In genomic region chr2:160375802-160376469, GRCh38 we compare ENCODE assay signal across 10 cellular contexts.
DNase-seq lines count a peak whose midpoint lies in the region; TF ChIP-seq lines count a peak whose summit lies in the region.
"Had no signal": no experiment of that assay in that cellular context is flagged by ENCODE, and none has a peak within 500 bp of the region (broad histone marks: within the 10 kb centered on the region; RNA-seq: fewer than 3 reads in every experiment).

No MANE protein-coding gene starts in this region.

- intact Hi-C loops in OCI-LY7 (cut with micrococcal nuclease; ENCODE audit: unreplicated experiment) = no loop called here
- intact Hi-C loops in esophagus muscularis mucosa (cut with DNase I) = no loop called here
- intact Hi-C loops in head of caudate nucleus (cut with DNase I) = no loop called here

- in situ Hi-C loops in ACHN (cut with HindIII; ENCODE audit: low pct_ligation_motif_present, low pct_unique_long_range_greater_than_20kb, low sequenced_read_pairs) = no loop called here

- peak overlapping the region; percentile 29 for H3K27ac ChIP-seq in OCI-LY7 (ENCODE audit: low read depth, low read length, poor library complexity, severe bottlenecking)
- H3K27ac ChIP-seq in esophagus muscularis mucosa (replicated peaks in 1 of 4) = peak overlapping the region; percentile 30 to 61 (median 52)
- peak overlapping the region; percentile 65 for H3K27ac ChIP-seq in neutrophil

- no peaks in the 10 kb centered on the region for H3K9me3 ChIP-seq in OCI-LY7 (ENCODE audit: low read length)
- no peaks in the 10 kb centered on the region for H3K9me3 ChIP-seq in esophagus muscularis mucosa
- no peaks in the 10 kb centered on the region for H3K9me3 ChIP-seq in neutrophil

- peak overlapping the region; percentile 65 for H3K4me2 ChIP-seq in OCI-LY7 (ENCODE audit: low read length)

- H3K79me2 ChIP-seq in OCI-LY7 (ENCODE audit: insufficient read depth, low read depth, low read length) = no peaks in the 10 kb centered on the region

- CTCF ChIA-PET in OCI-LY7 (lab: Charles Lee; ENCODE audit: unreplicated experiment) = no interaction called here
- CTCF ChIA-PET in activated CD4-positive, alpha-beta memory T cell treated with anti-CD3 and anti-CD28 coated beads, Interleukin-2, amount 10 ng/mL, durations not matched to agents 7 days and 5 days (lab: Charles Lee) = interaction anchor here (1.1 to 2.1 kb wide), 3 partner anchors 11 to 53 kb away, joined by 3 to 6 read pairs (median 5); no protein-coding TSS in a partner anchor

- H2AFZ ChIP-seq in OCI-LY7 (ENCODE audit: low read length) = no peak overlapping the region

- peak overlapping the region; percentile 2 for H3K4me3 ChIP-seq in OCI-LY7 (ENCODE audit: low read depth, low read length, poor library complexity, severe bottlenecking)
- no peak overlapping the region for H3K4me3 ChIP-seq in esophagus muscularis mucosa
- H3K4me3 ChIP-seq in neutrophil (ENCODE audit: low read depth in 1 of 2, low read length in 1 of 2) = peak overlapping the region; percentile 31 to 39

- H3K27ac Mint-ChIP-seq in activated CD4-positive, alpha-beta memory T cell treated with anti-CD3 and anti-CD28 coated beads, Interleukin-2, amount 10 ng/mL, durations not matched to agents 7 days and 5 days = no peak overlapping the region

- H3K36me3 Mint-ChIP-seq in activated CD4-positive, alpha-beta memory T cell treated with anti-CD3 and anti-CD28 coated beads, Interleukin-2, amount 10 ng/mL, durations not matched to agents 7 days and 5 days (ENCODE audit: low read depth) = peaks cover 7% of the 10 kb centered on the region
- H3K36me3 Mint-ChIP-seq: activated naive CD4-positive, alpha-beta T cell treated with anti-CD3 and anti-CD28 coated beads, Interleukin-2, amount 50 U/mL, for 72 hours had no signal

- no peak overlapping the region for H3K4me3 Mint-ChIP-seq in activated CD4-positive, alpha-beta memory T cell treated with anti-CD3 and anti-CD28 coated beads, Interleukin-2, amount 10 ng/mL, durations not matched to agents 7 days and 5 days
- H3K4me3 Mint-ChIP-seq: stimulated activated naive CD8-positive, alpha-beta T cell treated with anti-CD3 and anti-CD28 coated beads, Interleukin-15, Interleukin-2, amounts not matched to agents 100 ng/mL and 50 ng/mL, for 24 hours had no signal

- no TSS peak for BruUV-seq in OCI-LY7 (replicated peaks; lab: Mats Ljungman, UMichigan)

- H3K36me3 ChIP-seq in OCI-LY7 (ENCODE audit: insufficient read depth, low read length) = no peaks in the 10 kb centered on the region
- H3K36me3 ChIP-seq in esophagus muscularis mucosa = no peaks in the 10 kb centered on the region
- no peaks in the 10 kb centered on the region for H3K36me3 ChIP-seq in neutrophil

- no peaks in the 10 kb centered on the region for H3K9me2 ChIP-seq in OCI-LY7 (ENCODE audit: insufficient read depth, low read length)

- no peaks in the 10 kb centered on the region for H3K9me3 Mint-ChIP-seq in activated CD4-positive, alpha-beta memory T cell treated with anti-CD3 and anti-CD28 coated beads, Interleukin-2, amount 10 ng/mL, durations not matched to agents 7 days and 5 days
- H3K9me3 Mint-ChIP-seq: activated naive CD4-positive, alpha-beta T cell treated with anti-CD3 and anti-CD28 coated beads, Interleukin-2, amount 50 U/mL, for 72 hours; stimulated activated naive CD8-positive, alpha-beta T cell treated with anti-CD3 and anti-CD28 coated beads, Interleukin-15, Interleukin-2, amounts not matched to agents 100 ng/mL and 50 ng/mL, for 24 hours had no signal

- peaks cover 65% of the 10 kb centered on the region for H3K4me1 Mint-ChIP-seq in activated CD4-positive, alpha-beta memory T cell treated with anti-CD3 and anti-CD28 coated beads, Interleukin-2, amount 10 ng/mL, durations not matched to agents 7 days and 5 days

- no peaks in the 10 kb centered on the region for H3K27me3 ChIP-seq in esophagus muscularis mucosa
- no peaks in the 10 kb centered on the region for H3K27me3 ChIP-seq in neutrophil

- no peaks in the 10 kb centered on the region for H3K27me3 Mint-ChIP-seq in activated CD4-positive, alpha-beta memory T cell treated with anti-CD3 and anti-CD28 coated beads, Interleukin-2, amount 10 ng/mL, durations not matched to agents 7 days and 5 days
- H3K27me3 Mint-ChIP-seq: stimulated activated naive CD8-positive, alpha-beta T cell treated with anti-CD3 and anti-CD28 coated beads, Interleukin-15, Interleukin-2, amounts not matched to agents 100 ng/mL and 50 ng/mL, for 24 hours had no signal

- WGBS in esophagus muscularis mucosa = 50% methylated on average over 2 of the region's 2 CpGs

- POLR2A ChIA-PET in OCI-LY7 (lab: Charles Lee) = interaction anchor here (0.5 to 4.3 kb wide), 14 partner anchors 10 to 731 kb away, joined by 3 to 42 read pairs (median 4); no protein-coding TSS in a partner anchor
- POLR2A ChIA-PET in activated CD4-positive, alpha-beta memory T cell treated with anti-CD3 and anti-CD28 coated beads, Interleukin-2, amount 10 ng/mL, durations not matched to agents 7 days and 5 days (lab: Charles Lee) = interaction anchor here (0.6 kb wide), 1 partner anchor 597 kb away, joined by 3 read pairs; no protein-coding TSS in a partner anchor

- H3K4me1 ChIP-seq in OCI-LY7 (ENCODE audit: insufficient read depth, low read length, poor library complexity, severe bottlenecking) = peaks cover 27% of the 10 kb centered on the region
- peaks cover 97 to 100% (median 100%) of the 10 kb centered on the region in 4 donors for H3K4me1 ChIP-seq in esophagus muscularis mucosa
- H3K4me1 ChIP-seq in neutrophil (ENCODE audit: control insufficient read depth in 1 of 2, insufficient read depth in 1 of 2, low read depth in 1 of 2, low read length in 1 of 2) = peaks cover 100% of the 10 kb centered on the region in 2 experiments

- no peak for TF ChIP-seq EP300 in esophagus muscularis mucosa (IDR thresholded peaks at IDR 0.05)

- no peaks in the 10 kb centered on the region for H4K20me1 ChIP-seq in OCI-LY7 (ENCODE audit: insufficient read depth, low read length)

- no peak for TF ChIP-seq CTCF in OCI-LY7 (conservative IDR thresholded peaks at IDR 0.05; ENCODE audit: low read length)
- TF ChIP-seq CTCF in esophagus muscularis mucosa (IDR thresholded peaks at IDR 0.05) = no peak
- no peak for TF ChIP-seq CTCF in neutrophil (IDR thresholded peaks at IDR 0.05)

- peak; percentile 71 for DNase-seq in EL
- peak; percentile 64 for DNase-seq in OCI-LY7 (ENCODE audit: low spot score)
- DNase-seq in esophagus muscularis mucosa (ENCODE audit: extremely low spot score) = no peak
- no peak for DNase-seq in nucleus accumbens (lab: John Stamatoyannopoulos, UW)
- no peak for DNase-seq in head of caudate nucleus
- no peak for DNase-seq in activated CD4-positive, alpha-beta memory T cell treated with anti-CD3 and anti-CD28 coated beads, Interleukin-2, amount 10 ng/mL, durations not matched to agents 7 days and 5 days
- no peak for DNase-seq in ACHN

- TF ChIP-seq POLR2A in esophagus muscularis mucosa (IDR thresholded peaks at IDR 0.05; ENCODE audit: low read depth) = no peak

Comparison
In these comparisons a context has a peak if more than half of its experiments do, and no peak if none do; other contexts are left out.
1. DNase-seq: peak in EL (single experiment) and OCI-LY7 (single experiment); none in esophagus muscularis mucosa (single experiment), nucleus accumbens (0 of 56), head of caudate nucleus (0 of 42), activated CD4-positive, alpha-beta memory T cell treated with anti-CD3 and anti-CD28 coated beads, Interleukin-2, amount 10 ng/mL, durations not matched to agents 7 days and 5 days (single experiment) and ACHN (single experiment).
2. H3K4me3 ChIP-seq: peak in OCI-LY7 (single experiment) and neutrophil (2 of 2); none in esophagus muscularis mucosa (0 of 4).
3. Peak in every context shown above with its lines, with median percentiles within 50 percentile points of each other: H3K27ac ChIP-seq.